ENCODE assay signal across 8 cellular contexts in genomic region chr7:127392182-127392565, GRCh38.
DNase-seq lines count a peak whose midpoint lies in the region; ATAC-seq and TF ChIP-seq lines count a peak whose summit lies in the region.

No MANE protein-coding gene starts in this region.

- H3K4me1 Mint-ChIP-seq in nephron = peaks cover 27% of the 10 kb centered on the region
- H3K4me1 Mint-ChIP-seq in stimulated activated naive CD8-positive, alpha-beta T cell treated with anti-CD3 and anti-CD28 coated beads, Interleukin-15, amount 100 ng/mL, for 72 hours = peaks cover 69% of the 10 kb centered on the region

- H3K9me3 Mint-ChIP-seq in nephron = no peaks in the 10 kb centered on the region
- H3K9me3 Mint-ChIP-seq in stimulated activated naive CD8-positive, alpha-beta T cell treated with anti-CD3 and anti-CD28 coated beads, Interleukin-15, amount 100 ng/mL, for 72 hours = peaks cover 7 to 9% of the 10 kb centered on the region in 2 donors

- peaks cover 23% of the 10 kb centered on the region for H3K27me3 Mint-ChIP-seq in nephron (ENCODE audit: low read depth)
- no peaks in the 10 kb centered on the region for H3K27me3 Mint-ChIP-seq in stimulated activated naive CD8-positive, alpha-beta T cell treated with anti-CD3 and anti-CD28 coated beads, Interleukin-15, amount 100 ng/mL, for 72 hours

- H3K4me3 Mint-ChIP-seq in nephron = peak overlapping the region; percentile 90 to 100 (median 96)
- H3K4me3 Mint-ChIP-seq in stimulated activated naive CD8-positive, alpha-beta T cell treated with anti-CD3 and anti-CD28 coated beads, Interleukin-15, amount 100 ng/mL, for 72 hours = peak overlapping the region; percentile 94 to 98

- peak; percentile 49 for ATAC-seq in HG02678 (IDR thresholded peaks at IDR 0.05; ENCODE audit: unreplicated experiment)
- peak; percentile 73 for ATAC-seq in stimulated activated naive CD8-positive, alpha-beta T cell treated with anti-CD3 and anti-CD28 coated beads, Interleukin-15, amount 100 ng/mL, for 72 hours

- DNase-seq in NCI-H345 (lab: John Stamatoyannopoulos, UW) = peak; percentile 52
- DNase-seq in NCI-H345 treated with DMSO at 0.1 percent for 48 hours (lab: John Stamatoyannopoulos, UW; ENCODE audit: unreplicated experiment) = no peak
- DNase-seq in NCI-H69 (lab: John Stamatoyannopoulos, UW) = peak; percentile 84
- peak; percentile 53 for DNase-seq in activated T-helper 1 cell treated with Interleukin-2 at 50 U/mL for 16 hours (ENCODE audit: low read depth)
- peak; percentile 75 for DNase-seq in fibroblast of gingiva (ENCODE audit: low read depth)
- peak in 1 of 2 donors; percentile 77 for DNase-seq in stimulated activated naive CD8-positive, alpha-beta T cell treated with anti-CD3 and anti-CD28 coated beads, Interleukin-15, amount 100 ng/mL, for 72 hours

- peak overlapping the region; percentile 91 to 94 (median 93) for H3K27ac Mint-ChIP-seq in nephron
- H3K27ac Mint-ChIP-seq in stimulated activated naive CD8-positive, alpha-beta T cell treated with anti-CD3 and anti-CD28 coated beads, Interleukin-15, amount 100 ng/mL, for 72 hours = peak overlapping the region; percentile 99

- peaks cover 28% of the 10 kb centered on the region for H3K36me3 Mint-ChIP-seq in nephron (ENCODE audit: low read depth)

- no peak for TF ChIP-seq CTCF in nephron (IDR thresholded peaks at IDR 0.05; ENCODE audit: unreplicated experiment in 3 of 3)
